ENCODE assay signal across 27 cellular contexts in the genomic region with DNA sequence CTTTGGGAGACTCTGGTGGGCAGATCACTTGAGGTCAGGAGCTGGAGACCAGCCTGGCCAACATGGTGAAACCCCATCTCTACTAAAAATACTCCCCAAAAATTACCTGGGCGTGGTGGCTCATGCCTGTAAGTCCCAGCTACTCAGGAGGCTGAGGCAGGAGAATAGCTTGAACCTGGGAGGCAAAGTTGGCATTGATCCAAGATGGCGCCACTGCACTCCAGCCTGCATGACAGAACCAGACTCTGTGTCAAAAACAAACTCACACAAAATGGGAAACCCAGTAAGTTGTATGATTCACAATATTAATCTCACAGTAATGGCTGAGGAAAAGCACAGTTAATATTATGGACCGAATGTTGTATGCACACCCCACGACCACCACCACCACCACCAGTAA. TPM values are rescaled to one million over a fixed set of nuclear protein-coding genes. Genes with fewer than 3 reads are reported as not detected.
DNase-seq lines count a peak whose midpoint lies in the region; ATAC-seq and TF ChIP-seq lines count a peak whose summit lies in the region.
"Had no signal": no experiment of that assay in that cellular context is flagged by ENCODE, and none has a peak within 500 bp of the region (broad histone marks: within the 10 kb centered on the region; RNA-seq: fewer than 3 reads in every experiment).

No MANE protein-coding gene starts in this region.

- no peak overlapping the region for H3K27ac Mint-ChIP-seq in natural killer cell treated with Interleukin-12 subunit alpha and Interleukin-12 subunit beta and Interleukin-15 and Interleukin-18, amount 100 ng/mL, for 72 hours
- H3K27ac Mint-ChIP-seq: dendritic cell treated with granulocyte-macrophage colony-stimulating factor and Interleukin-4, amounts not matched to agents 40 ng/mL and 50 ng/mL, for 4 days; endodermal cell; neural progenitor cell; T-helper 1 cell treated with Interleukin-12 subunit alpha and Interleukin-12 subunit beta and Interleukin-4 antibody, amounts not matched to agents 30 μg/mL and 1 μg/mL, for 36 hours had no signal

- intact Hi-C loops in heart right ventricle (cut with DNase I) = no loop called here
- intact Hi-C loops in tibial artery (cut with DNase I; ENCODE audit: low total_unique reads) = no loop called here

- no peaks in the 10 kb centered on the region for H3K9me3 Mint-ChIP-seq in natural killer cell treated with Interleukin-12 subunit alpha and Interleukin-12 subunit beta and Interleukin-15 and Interleukin-18, amount 100 ng/mL, for 72 hours
- H3K9me3 Mint-ChIP-seq: central memory CD8-positive, alpha-beta T cell; dendritic cell treated with granulocyte-macrophage colony-stimulating factor and Interleukin-4, amounts not matched to agents 40 ng/mL and 50 ng/mL, for 4 days; endodermal cell; neural progenitor cell; T-helper 1 cell treated with Interleukin-12 subunit alpha and Interleukin-12 subunit beta and Interleukin-4 antibody, amounts not matched to agents 30 μg/mL and 1 μg/mL, for 36 hours had no signal

- no peaks in the 10 kb centered on the region for H3K27me3 Mint-ChIP-seq in natural killer cell treated with Interleukin-12 subunit alpha and Interleukin-12 subunit beta and Interleukin-15 and Interleukin-18, amount 100 ng/mL, for 72 hours
- H3K27me3 Mint-ChIP-seq: central memory CD8-positive, alpha-beta T cell; dendritic cell treated with granulocyte-macrophage colony-stimulating factor and Interleukin-4, amounts not matched to agents 40 ng/mL and 50 ng/mL, for 4 days had no signal

- H3K4me3 Mint-ChIP-seq in natural killer cell treated with Interleukin-12 subunit alpha and Interleukin-12 subunit beta and Interleukin-15 and Interleukin-18, amount 100 ng/mL, for 72 hours = no peak overlapping the region
- H3K4me3 Mint-ChIP-seq: central memory CD8-positive, alpha-beta T cell; dendritic cell treated with granulocyte-macrophage colony-stimulating factor and Interleukin-4, amounts not matched to agents 40 ng/mL and 50 ng/mL, for 4 days; endodermal cell; neural progenitor cell; T-helper 1 cell treated with Interleukin-12 subunit alpha and Interleukin-12 subunit beta and Interleukin-4 antibody, amounts not matched to agents 30 μg/mL and 1 μg/mL, for 36 hours had no signal

- H3K4me1 ChIP-seq in cardiac muscle cell (ENCODE audit: low read depth) = peaks cover 12% of the 10 kb centered on the region
- H3K4me1 ChIP-seq in heart right ventricle = peaks cover 8 to 69% (median 44%) of the 10 kb centered on the region in 9 donors
- peaks cover 10 to 78% (median 21%) of the 10 kb centered on the region in 3 donors for H3K4me1 ChIP-seq in gastroesophageal sphincter
- H3K4me1 ChIP-seq in tibial artery = peaks cover 0 to 53% (median 29%) of the 10 kb centered on the region in 4 donors
- H3K4me1 ChIP-seq: neural progenitor cell had no signal

- H3K36me3 ChIP-seq in cardiac muscle cell (peaks cover 40% of the 10 kb centered on the region), heart right ventricle (peaks cover 0 to 65% (median 21%) of the 10 kb centered on the region in 9 donors), gastroesophageal sphincter (peaks cover 0 to 61% of the 10 kb centered on the region in 2 donors), tibial artery (peaks cover 38 to 62% (median 52%) of the 10 kb centered on the region in 3 donors)

- H3K36me3 Mint-ChIP-seq in natural killer cell treated with Interleukin-12 subunit alpha and Interleukin-12 subunit beta and Interleukin-15 and Interleukin-18, amount 100 ng/mL, for 72 hours = peaks cover 20% of the 10 kb centered on the region

- H3K9me3 ChIP-seq in cardiac muscle cell (ENCODE audit: low read depth) (no peaks in the 10 kb centered on the region), heart right ventricle (no peaks in the 10 kb centered on the region), gastroesophageal sphincter (no peaks in the 10 kb centered on the region), tibial artery (no peaks in the 10 kb centered on the region)
- H3K9me3 ChIP-seq: BLaER1 treated with 17β-estradiol and CSF1 and Interleukin-3, amounts not matched to agents 10 nM and 100 nM had no signal

- H3K4me1 Mint-ChIP-seq in natural killer cell treated with Interleukin-12 subunit alpha and Interleukin-12 subunit beta and Interleukin-15 and Interleukin-18, amount 100 ng/mL, for 72 hours (ENCODE audit: low read depth in 2 of 2) = peaks cover 0 to 9% of the 10 kb centered on the region in 2 donors

- ATAC-seq in heart right ventricle (no peak), gastroesophageal sphincter (no peak)
- ATAC-seq in natural killer cell treated with Interleukin-12 subunit alpha and Interleukin-12 subunit beta and Interleukin-15 and Interleukin-18, amount 100 ng/mL, for 72 hours = no peak

- 78 to 79% methylated on average over 4 of the region's 4 CpGs for WGBS in heart right ventricle, 2 donors
- 68 to 86% methylated on average over 2 to 3 of the region's 4 CpGs for WGBS in gastroesophageal sphincter (ENCODE audit: low coverage in 1 of 2), 2 donors

- H3K27me3 ChIP-seq in cardiac muscle cell (no peaks in the 10 kb centered on the region), heart right ventricle (no peaks in the 10 kb centered on the region), gastroesophageal sphincter (no peaks in the 10 kb centered on the region), tibial artery (no peaks in the 10 kb centered on the region)
- H3K27me3 ChIP-seq: BLaER1 treated with 17β-estradiol and CSF1 and Interleukin-3, amounts not matched to agents 10 nM and 100 nM; neural progenitor cell had no signal

- no peak for TF ChIP-seq EP300 in gastroesophageal sphincter (IDR thresholded peaks at IDR 0.05)

- H3K4me3 ChIP-seq in cardiac muscle cell = no peak overlapping the region
- H3K4me3 ChIP-seq in heart right ventricle = no peak overlapping the region
- no peak overlapping the region for H3K4me3 ChIP-seq in gastroesophageal sphincter
- no peak overlapping the region for H3K4me3 ChIP-seq in tibial artery
- H3K4me3 ChIP-seq: BLaER1 treated with 17β-estradiol and CSF1 and Interleukin-3, amounts not matched to agents 10 nM and 100 nM; neural progenitor cell had no signal

- no peak for TF ChIP-seq POLR2A in gastroesophageal sphincter (IDR thresholded peaks at IDR 0.05)

- no peak for TF ChIP-seq CTCF in cardiac muscle cell (IDR thresholded peaks at IDR 0.05; ENCODE audit: low read depth, low read length)
- no peak for TF ChIP-seq CTCF in heart right ventricle (IDR thresholded peaks at IDR 0.05)
- TF ChIP-seq CTCF in gastroesophageal sphincter (IDR thresholded peaks at IDR 0.05) = no peak
- no peak for TF ChIP-seq CTCF in tibial artery (IDR thresholded peaks at IDR 0.05)

- H3K27ac ChIP-seq in cardiac muscle cell (peak overlapping the region; percentile 53), heart right ventricle (no peak overlapping the region), gastroesophageal sphincter (peak overlapping the region in 3 of 4 donors; percentile 5 to 85 (median 74)), tibial artery (peak overlapping the region; percentile 55 to 61)
- H3K27ac ChIP-seq: 22Rv1, neural progenitor cell had no signal

- DNase-seq in DMS 273 (lab: John Stamatoyannopoulos, UW; ENCODE audit: unreplicated experiment) = peak; percentile 27
- DNase-seq in DMS 273 treated with DMSO at 0.1 percent for 48 hours (lab: John Stamatoyannopoulos, UW) = no peak
- DNase-seq in cardiac muscle cell (ENCODE audit: low read depth in 1 of 2, low spot score in 1 of 2) = no peak
- no peak for DNase-seq in heart right ventricle
- no peak for DNase-seq in tibial artery
- DNase-seq in GM03348 (ENCODE audit: low spot score) = no peak
- no peak for DNase-seq in natural killer cell treated with Interleukin-12 subunit alpha and Interleukin-12 subunit beta and Interleukin-15 and Interleukin-18, amount 100 ng/mL, for 72 hours (ENCODE audit: low spot score)
- DNase-seq: activated CD4-positive, alpha-beta T cell treated with anti-CD3 and anti-CD28 coated beads, Interleukin-2, amount 50 U/mL, for 4 hours; activated CD4-positive, CD25-positive, alpha-beta regulatory T cell; activated CD8-positive, alpha-beta memory T cell treated with anti-CD3 and anti-CD28 coated beads, Interleukin-2, amount 50 U/mL, for 4 hours; activated naive CD4-positive, alpha-beta T cell treated with Interleukin-2 at 50 U/mL for 16 hours; COR-L47; endodermal cell; KBM-7; mammary epithelial cell; NCI-H1092; NCI-H1694; NCI-H526 treated with DMSO at 0.1 percent for 48 hours; small intestine; stimulated activated naive CD4-positive, alpha-beta T cell had no signal

RNA-seq across cellular contexts. Expression of gene WSB1, which starts 24.3 kb away (rescaled TPM):
- total RNA-seq in cardiac muscle cell = 197 and 471 TPM in 2 replicates
- polyA plus RNA-seq in cardiac muscle cell = 308 and 557 TPM in 2 replicates
- total RNA-seq in heart right ventricle = 10 to 100 TPM; 50.0 to 94.2 (median 60.5) TPM
- 100 to 1,000 TPM in 1 of 2 donors, 10 to 100 TPM in 1; 42.5 to 125 TPM for polyA plus RNA-seq in heart right ventricle
- 100 to 1,000 TPM in 2 of 4 donors, 10 to 100 TPM in 2; 74.2 to 200 (median 133) TPM for total RNA-seq in gastroesophageal sphincter
- 100 to 1,000 TPM; 129 to 174 TPM for total RNA-seq in natural killer cell treated with Interleukin-12 subunit alpha and Interleukin-12 subunit beta and Interleukin-15 and Interleukin-18, amount 100 ng/mL, for 72 hours

Comparison
In these comparisons a context has a peak if more than half of its experiments do, and no peak if none do; other contexts are left out.
1. H3K27ac ChIP-seq: peak in cardiac muscle cell (single experiment), gastroesophageal sphincter (3 of 4) and tibial artery (2 of 2); none in heart right ventricle (0 of 10).